Comparison of ENCODE assay signal across 18 cellular contexts in the genomic region with DNA sequence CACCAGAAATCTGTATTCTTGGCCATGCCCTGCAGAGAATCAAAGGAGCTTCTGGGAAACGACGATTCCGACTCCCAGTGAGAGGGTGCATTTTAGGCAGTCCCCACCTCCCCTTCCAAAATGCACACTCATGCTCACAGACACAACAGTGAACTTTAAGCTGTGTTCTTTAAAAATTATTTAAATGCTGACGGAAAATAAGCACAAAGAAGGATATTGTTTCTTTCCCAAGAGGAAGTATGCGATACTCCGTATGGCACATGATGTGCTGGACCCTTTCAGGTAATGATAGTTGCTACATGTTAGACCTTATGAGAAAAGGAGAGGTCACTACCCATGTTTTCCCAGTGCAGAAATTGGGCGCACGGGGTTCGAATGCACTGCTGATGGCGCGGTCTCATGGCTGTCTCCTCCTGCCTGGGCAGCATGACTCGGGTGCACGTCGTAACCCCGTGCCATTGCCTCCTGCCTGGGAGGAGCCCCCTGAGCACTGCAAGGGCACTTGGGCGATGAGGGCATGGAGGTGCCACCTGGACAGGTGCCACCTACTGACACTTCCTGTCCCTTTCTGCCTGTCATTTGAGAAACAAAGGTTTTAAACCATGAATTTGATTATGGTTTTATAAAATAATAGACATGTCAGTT.
"Had no signal": no experiment of that assay in that cellular context is flagged by ENCODE, and none has a peak within 500 bp of the region (broad histone marks: within the 10 kb centered on the region; RNA-seq: fewer than 3 reads in every experiment).

No MANE protein-coding gene starts in this region.

- H3K27me3 ChIP-seq: esophagus muscularis mucosa, gastroesophageal sphincter, left lung, neural progenitor cell, ovary, suprapubic skin, tibial nerve had no signal

- H3K36me3 ChIP-seq: ovary had no signal

- H3K27ac ChIP-seq: epithelial cell of prostate, esophagus muscularis mucosa, gastroesophageal sphincter, left lung, neural progenitor cell, ovary, suprapubic skin, tibial nerve had no signal

- H3K4me3 ChIP-seq: esophagus muscularis mucosa, gastroesophageal sphincter, left lung, lung, neural progenitor cell, ovary, suprapubic skin, tibial nerve had no signal

- H3K9me3 ChIP-seq: esophagus muscularis mucosa, gastroesophageal sphincter, left lung, ovary, suprapubic skin, tibial nerve had no signal

- H3K4me1 ChIP-seq: esophagus muscularis mucosa, gastroesophageal sphincter, left lung, neural progenitor cell, suprapubic skin, tibial nerve had no signal

- DNase-seq: cortex of kidney; effector memory CD8-positive, alpha-beta T cell; glutamatergic neuron; immature natural killer cell; left lung; midbrain; ovary; right cardiac atrium; stimulated activated CD4-positive, alpha-beta T cell treated with anti-CD3 and anti-CD28 coated beads, Interleukin-4, amount 100 ng/mL, for 1 hour; stimulated activated CD8-positive, alpha-beta memory T cell treated with anti-CD3 and anti-CD28 coated beads, Interleukin-4, amount 100 ng/mL, for 48 hours; stimulated activated naive CD8-positive, alpha-beta T cell treated with anti-CD3 and anti-CD28 coated beads, Interleukin-15, Interleukin-2, amounts not matched to agents 100 U/mL and 50 U/mL, for 24 hours had no signal
